In the genomic region with DNA sequence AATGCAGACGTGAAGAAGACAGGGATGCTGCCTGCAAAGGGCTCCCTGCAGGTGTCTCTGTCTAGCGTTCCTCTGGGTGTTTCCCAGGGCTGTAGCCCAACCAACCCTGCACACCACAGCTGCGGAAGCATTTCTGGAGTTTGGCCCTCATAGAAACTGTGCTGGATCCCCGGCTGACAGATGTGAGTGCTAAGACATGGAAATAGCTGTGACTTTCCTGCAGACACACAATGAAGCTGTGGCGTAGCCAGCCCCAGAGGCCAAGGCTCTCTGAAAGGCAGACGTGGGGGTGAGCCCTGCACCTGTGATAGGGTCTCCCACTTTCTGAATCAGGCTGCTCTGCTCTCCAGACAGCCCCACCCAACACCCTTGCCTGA, we compare ENCODE assay signal across 23 cellular contexts. TPM values are rescaled to one million over a fixed set of nuclear protein-coding genes. Genes with fewer than 3 reads are reported as not detected.
DNase-seq lines count a peak whose midpoint lies in the region; ATAC-seq and TF ChIP-seq lines count a peak whose summit lies in the region.
"Had no signal": no experiment of that assay in that cellular context is flagged by ENCODE, and none has a peak within 500 bp of the region (broad histone marks: within the 10 kb centered on the region; RNA-seq: fewer than 3 reads in every experiment).

No MANE protein-coding gene starts in this region.

- H4K20me1 ChIP-seq in neural progenitor cell (ENCODE audit: low read depth) = no peaks in the 10 kb centered on the region
- H4K20me1 ChIP-seq: BLaER1 had no signal

- TF ChIP-seq POLR2A in suprapubic skin (IDR thresholded peaks at IDR 0.05) = no peak

- DNase-seq in activated CD4-positive, CD25-positive, alpha-beta regulatory T cell treated with anti-CD3 and anti-CD28 coated beads, Interleukin-2, amount 50 U/mL, for 72 hours = peak; percentile 13
- no peak for DNase-seq in activated CD4-positive, CD25-positive, alpha-beta regulatory T cell (lab: John Stamatoyannopoulos, UW)
- DNase-seq in RWPE2 (ENCODE audit: low spot score) (peak; percentile 19), neural crest cell (ENCODE audit: low read depth, low spot score) (no peak), suprapubic skin (ENCODE audit: low spot score in 2 of 2) (peak; percentile 29 to 72), neural progenitor cell (ENCODE audit: low spot score) (no peak), dermis blood vessel endothelial cell (no peak)
- DNase-seq: ACHN, GM23248, KBM-7, NCI-H1092, NCI-H1436, NCI-H1930, NCI-H510A, SHP77 had no signal

- 68% methylated on average over 6 of the region's 6 CpGs for WGBS in suprapubic skin

- H3K27ac ChIP-seq in RWPE2 (ENCODE audit: poor library complexity, severe bottlenecking) (no peak overlapping the region), suprapubic skin (no peak overlapping the region), neural progenitor cell (no peak overlapping the region)
- H3K27ac ChIP-seq: 22Rv1, BLaER1, GM23248 had no signal

- no peak overlapping the region for H2AFZ ChIP-seq in neural progenitor cell (replicated peaks)
- H2AFZ ChIP-seq: GM23248 had no signal

- H3K36me3 Mint-ChIP-seq in neural crest cell (ENCODE audit: low read depth) (peaks cover 2% of the 10 kb centered on the region), neural progenitor cell (peaks cover 16% of the 10 kb centered on the region)

- H3K27ac Mint-ChIP-seq in neural crest cell (ENCODE audit: unreplicated experiment) = peak overlapping the region; percentile 73
- no peak overlapping the region for H3K27ac Mint-ChIP-seq in neural progenitor cell
- H3K27ac Mint-ChIP-seq: CD4-positive, alpha-beta T cell had no signal

- H3K4me3 Mint-ChIP-seq in neural crest cell (no peak overlapping the region), neural progenitor cell (no peak overlapping the region)
- H3K4me3 Mint-ChIP-seq: CD4-positive, alpha-beta T cell had no signal

- no peaks in the 10 kb centered on the region for H3K9me3 ChIP-seq in RWPE2 (ENCODE audit: severe bottlenecking)
- no peaks in the 10 kb centered on the region for H3K9me3 ChIP-seq in suprapubic skin
- H3K9me3 ChIP-seq in neural progenitor cell (ENCODE audit: low read depth) = no peaks in the 10 kb centered on the region
- H3K9me3 ChIP-seq: BLaER1, HAP-1 had no signal

- no peaks in the 10 kb centered on the region for H3K36me3 ChIP-seq in RWPE2 (ENCODE audit: low read depth)
- no peaks in the 10 kb centered on the region for H3K36me3 ChIP-seq in suprapubic skin
- no peaks in the 10 kb centered on the region for H3K36me3 ChIP-seq in neural progenitor cell
- H3K36me3 ChIP-seq: BLaER1, HAP-1 had no signal

- H3K27me3 ChIP-seq in RWPE2 (ENCODE audit: insufficient read depth, poor library complexity, severe bottlenecking) (peaks cover 4% of the 10 kb centered on the region), suprapubic skin (peaks cover 21% of the 10 kb centered on the region), neural progenitor cell (peaks cover 4% of the 10 kb centered on the region)
- H3K27me3 ChIP-seq: BLaER1 had no signal

- H3K4me1 ChIP-seq in RWPE2 (ENCODE audit: insufficient read depth, poor library complexity, severe bottlenecking) (no peaks in the 10 kb centered on the region), suprapubic skin (no peaks in the 10 kb centered on the region), neural progenitor cell (peaks cover 6% of the 10 kb centered on the region)
- H3K4me1 ChIP-seq: BLaER1, HAP-1 had no signal

- no peaks in the 10 kb centered on the region for H3K79me2 ChIP-seq in neural progenitor cell (ENCODE audit: low read depth)

- H3K4me2 ChIP-seq in neural progenitor cell = no peak overlapping the region
- H3K4me2 ChIP-seq: BLaER1 had no signal

- no peak overlapping the region for H3K9ac ChIP-seq in neural progenitor cell
- H3K9ac ChIP-seq: BLaER1, GM23248 had no signal

- no peak for TF ChIP-seq EP300 in suprapubic skin (IDR thresholded peaks at IDR 0.05)

- no peak for TF ChIP-seq CTCF in RWPE2 (IDR thresholded peaks at IDR 0.05; ENCODE audit: poor library complexity, severe bottlenecking)
- no peak for TF ChIP-seq CTCF in neural crest cell (conservative IDR thresholded peaks at IDR 0.05)
- TF ChIP-seq CTCF in suprapubic skin (IDR thresholded peaks at IDR 0.05) = no peak
- TF ChIP-seq CTCF in neural progenitor cell (IDR thresholded peaks at IDR 0.05) = no peak

- peaks cover 3% of the 10 kb centered on the region for H3F3A ChIP-seq in neural progenitor cell (ENCODE audit: low read depth)

- no peaks in the 10 kb centered on the region for H3K9me3 Mint-ChIP-seq in neural crest cell
- H3K9me3 Mint-ChIP-seq in neural progenitor cell = no peaks in the 10 kb centered on the region
- H3K9me3 Mint-ChIP-seq: CD4-positive, alpha-beta T cell had no signal

- ATAC-seq in RWPE2 (ENCODE audit: low read depth) (no peak), GM18502 (IDR thresholded peaks at IDR 0.05; ENCODE audit: poor library complexity, unreplicated experiment) (no peak)

- H3K4me1 Mint-ChIP-seq in neural crest cell = peaks cover 18% of the 10 kb centered on the region
- peaks cover 15% of the 10 kb centered on the region for H3K4me1 Mint-ChIP-seq in neural progenitor cell

- no peak overlapping the region for H3K4me3 ChIP-seq in RWPE2 (ENCODE audit: severe bottlenecking)
- no peak overlapping the region for H3K4me3 ChIP-seq in suprapubic skin
- H3K4me3 ChIP-seq in neural progenitor cell = no peak overlapping the region
- H3K4me3 ChIP-seq: BLaER1, GM23248, HAP-1 had no signal

- H3K27me3 Mint-ChIP-seq in neural crest cell (ENCODE audit: low read depth) (no peaks in the 10 kb centered on the region), neural progenitor cell (ENCODE audit: insufficient read depth, low read depth) (peaks cover 10% of the 10 kb centered on the region)

RNA-seq across cellular contexts. Expression of a gene that starts 44.8 kb away (rescaled TPM):
- 8.8 and 9.0 TPM in 2 replicates for total RNA-seq in neural crest cell
- 1 to 10 TPM in 2 of 4 donors, under 1 TPM in 2; 0.64 to 6.7 (median 1.1) TPM for total RNA-seq in suprapubic skin
- total RNA-seq in neural progenitor cell (ENCODE audit: low replicate concordance) = 0.39 and 0.56 TPM in 2 replicates
- total RNA-seq in dermis blood vessel endothelial cell = not detected in 2 replicates
- total RNA-seq: CD4-positive, alpha-beta T cell; G401; GM23248; OCI-LY7; RPMI7951 had no signal

Comparison
In these comparisons a context has a peak if more than half of its experiments do, and no peak if none do; other contexts are left out.
1. DNase-seq: peak in activated CD4-positive, CD25-positive, alpha-beta regulatory T cell treated with anti-CD3 and anti-CD28 coated beads, Interleukin-2, amount 50 U/mL, for 72 hours (single experiment), RWPE2 (single experiment) and suprapubic skin (2 of 2); none in activated CD4-positive, CD25-positive, alpha-beta regulatory T cell (0 of 4), neural crest cell (single experiment), neural progenitor cell (single experiment) and dermis blood vessel endothelial cell (single experiment).